8 cellular contexts compared by ENCODE assay signal in genomic region chr11:73597340-73597955, GRCh38. TPM values are rescaled to one million over a fixed set of nuclear protein-coding genes. Genes with fewer than 3 reads are reported as not detected.
DNase-seq lines count a peak whose midpoint lies in the region; ATAC-seq and TF ChIP-seq lines count a peak whose summit lies in the region.

No MANE protein-coding gene starts in this region.

- H3K4me1 Mint-ChIP-seq in mesothelial cell of epicardium, result peaks cover 29% of the 10 kb centered on the region

- no peaks in the 10 kb centered on the region for H4K20me1 ChIP-seq in DND-41 (ENCODE audit: insufficient read depth, low read length)

- no peak for TF ChIP-seq CTCF in DND-41 (IDR thresholded peaks at IDR 0.05; ENCODE audit: borderline replicate concordance, extremely low read depth, low read length, poor library complexity, severe bottlenecking)
- TF ChIP-seq CTCF in mesothelial cell of epicardium (IDR thresholded peaks at IDR 0.05; ENCODE audit: unreplicated experiment), result no peak
- TF ChIP-seq CTCF in vagina (IDR thresholded peaks at IDR 0.05), result no peak

- no peaks in the 10 kb centered on the region for H3K27me3 Mint-ChIP-seq in mesothelial cell of epicardium (ENCODE audit: low read depth)

- H3K27ac Mint-ChIP-seq in mesothelial cell of epicardium, result peak overlapping the region; percentile 93

- TF ChIP-seq POLR2A in vagina (IDR thresholded peaks at IDR 0.05), result no peak

- H3K4me3 Mint-ChIP-seq in mesothelial cell of epicardium, result peak overlapping the region; percentile 87

- H3K4me3 ChIP-seq in DND-41 (ENCODE audit: low read depth in 1 of 2, low read length in 2 of 2) (peak overlapping the region; percentile 50 to 81), vagina (peak overlapping the region; percentile 82 to 97)

- no peaks in the 10 kb centered on the region for H3K36me3 Mint-ChIP-seq in mesothelial cell of epicardium

- peak overlapping the region; percentile 69 for H3K9ac ChIP-seq in DND-41 (ENCODE audit: low read depth, low read length)

- no peaks in the 10 kb centered on the region for H3K9me3 Mint-ChIP-seq in mesothelial cell of epicardium

- H2AFZ ChIP-seq in DND-41 (ENCODE audit: low read depth, low read length), result peak overlapping the region; percentile 94

- ATAC-seq in DND-41 (ENCODE audit: insufficient read depth, low read depth) (no peak), GM21360 (IDR thresholded peaks at IDR 0.05; ENCODE audit: unreplicated experiment) (no peak), GM21367 (IDR thresholded peaks at IDR 0.05; ENCODE audit: unreplicated experiment) (no peak)

- H3K27me3 ChIP-seq in DND-41 (ENCODE audit: insufficient read depth, low read length, poor library complexity) (no peaks in the 10 kb centered on the region), vagina (no peaks in the 10 kb centered on the region)

- peak overlapping the region; percentile 81 for H3K4me2 ChIP-seq in DND-41 (ENCODE audit: insufficient read depth, low read length)

- no peaks in the 10 kb centered on the region for H3K36me3 ChIP-seq in DND-41 (ENCODE audit: insufficient read depth, low read length)
- H3K36me3 ChIP-seq in KOPT-K1 (ENCODE audit: insufficient read depth, low read length), result no peaks in the 10 kb centered on the region
- no peaks in the 10 kb centered on the region for H3K36me3 ChIP-seq in vagina

- H3K27ac ChIP-seq in DND-41 (ENCODE audit: low read length) (peak overlapping the region; percentile 92), KOPT-K1 (ENCODE audit: low read depth, low read length, poor library complexity, severe bottlenecking) (peak overlapping the region; percentile 83), vagina (peak overlapping the region; percentile 86)

- H3K79me2 ChIP-seq in DND-41 (ENCODE audit: insufficient read depth, low read length), result peaks cover 55% of the 10 kb centered on the region

- intact Hi-C loops in vagina (cut with DNase I), result loop anchor here (10.0 kb wide), 1 partner anchor 1133 kb away; no protein-coding TSS in a partner anchor

- DNase-seq in DND-41 (no peak), cerebellum (ENCODE audit: low spot score) (peak; percentile 26), mesothelial cell of epicardium (ENCODE audit: low spot score in 2 of 2, unreplicated experiment in 2 of 2) (no peak), vagina (ENCODE audit: extremely low spot score in 2 of 2) (no peak), OCI-M2 (lab: John Stamatoyannopoulos, UW; ENCODE audit: unreplicated experiment) (no peak)

- H3K4me1 ChIP-seq in DND-41 (ENCODE audit: insufficient read depth, low read length), result peaks cover 37% of the 10 kb centered on the region
- H3K4me1 ChIP-seq in vagina, result peaks cover 37% of the 10 kb centered on the region

- H3K9me3 ChIP-seq in DND-41 (ENCODE audit: insufficient read depth, low read length, severe bottlenecking) (no peaks in the 10 kb centered on the region), KOPT-K1 (ENCODE audit: insufficient read depth, low read length, poor library complexity, severe bottlenecking) (no peaks in the 10 kb centered on the region), vagina (no peaks in the 10 kb centered on the region)

RNA-seq across cellular contexts. Expression of gene FAM168A, which starts 0.5 kb away (rescaled TPM):
- total RNA-seq in cerebellum (71.0 TPM), mesothelial cell of epicardium (60.9 to 63.5 TPM (median 61.8 TPM) in 3 replicates), vagina (21.4 TPM)

RNA-seq across cellular contexts. Expression of gene PLEKHB1, which starts 48.9 kb away (rescaled TPM):
- total RNA-seq in cerebellum (7.4 TPM), mesothelial cell of epicardium (6.1 to 9.0 TPM (median 8.0 TPM) in 3 replicates), vagina (7.9 TPM)
